In genomic region chr1:85195703-85196102, GRCh38 we compare ENCODE assay signal across 19 cellular contexts. TPM values are rescaled to one million over a fixed set of nuclear protein-coding genes. Genes with fewer than 3 reads are reported as not detected.
DNase-seq lines count a peak whose midpoint lies in the region; ATAC-seq, FAIRE-seq and TF ChIP-seq lines count a peak whose summit lies in the region.
"Had no signal": no experiment of that assay in that cellular context is flagged by ENCODE, and none has a peak within 500 bp of the region (broad histone marks: within the 10 kb centered on the region; RNA-seq: fewer than 3 reads in every experiment).

No MANE protein-coding gene starts in this region.

- CTCF ChIA-PET in SK-N-SH (lab: Yijun Ruan, JAX) = no interaction called here

- DNase-seq in H54 (ENCODE audit: insufficient read length, low spot score) (no peak), NCI-H82 treated with DMSO at 0.1 percent for 48 hours (lab: John Stamatoyannopoulos, UW; ENCODE audit: unreplicated experiment) (peak; percentile 34), heart right ventricle (no peak), sigmoid colon (no peak), SK-N-SH (no peak)
- no peak for DNase-seq in stimulated activated naive CD4-positive, alpha-beta T cell treated with Interleukin-2 at 50 U/mL for 16 hours (lab: John Stamatoyannopoulos, UW)
- DNase-seq: activated naive CD4-positive, alpha-beta T cell; aorta; endodermal cell; H7; kidney; NCI-H1048; NCI-H2081 treated with DMSO at 0.1 percent for 48 hours; nephron progenitor cell; stimulated activated CD4-positive, alpha-beta T cell treated with anti-CD3 and anti-CD28 coated beads, Interleukin-12 subunit alpha, Interleukin-12 subunit beta, amount 100 ng/mL, for 4 hours; SW 1271 had no signal

- H3K9ac ChIP-seq in SK-N-SH = no peak overlapping the region
- H3K9ac ChIP-seq: KMS-11 had no signal

- TF ChIP-seq CTCF in heart right ventricle (IDR thresholded peaks at IDR 0.05) = no peak
- TF ChIP-seq CTCF in sigmoid colon (IDR thresholded peaks at IDR 0.05) = no peak
- TF ChIP-seq CTCF in SK-N-SH (IDR thresholded peaks at IDR 0.05) = no peak

- no peak overlapping the region for H2AFZ ChIP-seq in SK-N-SH (ENCODE audit: low read depth)

- no peak overlapping the region for H3K4me2 ChIP-seq in SK-N-SH
- H3K4me2 ChIP-seq: KMS-11 had no signal

- FAIRE-seq in H54 (lab: Jason Lieb, UNC) = peak; percentile 20
- FAIRE-seq: kidney, RCC 7860 had no signal

- H3K27ac ChIP-seq in heart right ventricle = peak overlapping the region in 8 of 10 donors; percentile 0 to 57 (median 36)
- peak overlapping the region in 3 of 4 donors; percentile 99 for H3K27ac ChIP-seq in sigmoid colon
- no peak overlapping the region for H3K27ac ChIP-seq in SK-N-SH (ENCODE audit: low read depth in 2 of 2, low read length in 1 of 2)
- H3K27ac ChIP-seq: KMS-11 had no signal

- ATAC-seq in heart right ventricle (peak in 4 of 8 donors; percentile 30 to 54 (median 40)), GM18498 (IDR thresholded peaks at IDR 0.05; ENCODE audit: unreplicated experiment) (no peak)

- TF ChIP-seq EP300 in sigmoid colon (IDR thresholded peaks at IDR 0.05) (no peak), SK-N-SH (IDR thresholded peaks at IDR 0.05; ENCODE audit: borderline replicate concordance in 1 of 2, low read depth in 1 of 2, low read length in 1 of 2) (no peak)

- H4K20me1 ChIP-seq in SK-N-SH (ENCODE audit: insufficient read depth) = no peaks in the 10 kb centered on the region

- H3K4me3 ChIP-seq in heart right ventricle (peak overlapping the region in 1 of 10 donors; percentile 19), sigmoid colon (peak overlapping the region in 3 of 4 donors; percentile 81 to 98 (median 95)), SK-N-SH (ENCODE audit: low read depth in 2 of 2, low read length in 1 of 2) (no peak overlapping the region)

- intact Hi-C loops in heart right ventricle (cut with DNase I) (no loop called here), sigmoid colon (cut with DNase I) (no loop called here)

- 39 to 43% methylated on average over 2 of the region's 2 CpGs for WGBS in heart right ventricle, 2 donors
- WGBS in sigmoid colon, 2 donors = 52 to 66% methylated on average over 2 of the region's 2 CpGs
- WGBS in SK-N-SH (ENCODE audit: low lambda C conversion rate) = 17% methylated on average over 2 of the region's 2 CpGs

- no peaks in the 10 kb centered on the region for H3K9me3 ChIP-seq in heart right ventricle
- H3K9me3 ChIP-seq in sigmoid colon = no peaks in the 10 kb centered on the region
- no peaks in the 10 kb centered on the region for H3K9me3 ChIP-seq in SK-N-SH

- POLR2A ChIA-PET in SK-N-SH (lab: Yijun Ruan, JAX) = no interaction called here

- H3K79me2 ChIP-seq in SK-N-SH (ENCODE audit: insufficient read depth) = no peaks in the 10 kb centered on the region

- H3F3A ChIP-seq in SK-N-SH (replicated peaks; ENCODE audit: insufficient read depth) = peaks cover 9% of the 10 kb centered on the region

- no peak for TF ChIP-seq POLR2A in H54 (IDR thresholded peaks at IDR 0.05; ENCODE audit: low read depth, low read length)
- TF ChIP-seq POLR2A in sigmoid colon (IDR thresholded peaks at IDR 0.05) = no peak

- H3K4me1 ChIP-seq in heart right ventricle = peaks cover 0 to 16% (median 4%) of the 10 kb centered on the region in 9 donors
- peaks cover 0 to 45% (median 41%) of the 10 kb centered on the region in 4 donors for H3K4me1 ChIP-seq in sigmoid colon
- no peaks in the 10 kb centered on the region; a peak in 1 of 4 replicates for H3K4me1 ChIP-seq in SK-N-SH (ENCODE audit: control insufficient read depth in 1 of 2, insufficient read depth in 2 of 2, low read depth in 1 of 2, low read length in 1 of 2)

- no peaks in the 10 kb centered on the region for H3K36me3 ChIP-seq in heart right ventricle
- no peaks in the 10 kb centered on the region for H3K36me3 ChIP-seq in sigmoid colon
- no peaks in the 10 kb centered on the region for H3K36me3 ChIP-seq in SK-N-SH (replicated peaks in 1 of 2; ENCODE audit: control insufficient read depth in 1 of 2, insufficient read depth in 2 of 2, low read length in 1 of 2)

- no peak for TF ChIP-seq RAD21 in SK-N-SH (IDR thresholded peaks at IDR 0.05; ENCODE audit: low read length)

- H3K9me2 ChIP-seq in SK-N-SH = no peaks in the 10 kb centered on the region; the same call in 1 of the 2 replicates

- H3K27me3 ChIP-seq in heart right ventricle = peaks cover 0 to 26% (median 10%) of the 10 kb centered on the region in 7 donors
- H3K27me3 ChIP-seq in sigmoid colon = no peaks in the 10 kb centered on the region
- peaks cover 45% of the 10 kb centered on the region for H3K27me3 ChIP-seq in SK-N-SH (ENCODE audit: insufficient read depth)

TF ChIP-seq in SK-N-SH, 30 proteins besides CTCF, POLR2A, EP300 and RAD21:
- no peak for TF ChIP-seq SIN3A (IDR thresholded peaks at IDR 0.05; ENCODE audit: borderline replicate concordance, low read depth, low read length)
- no peak for TF ChIP-seq NRF1 (IDR thresholded peaks at IDR 0.05; ENCODE audit: low read depth, low read length)
- no peak for TF ChIP-seq USF1 (IDR thresholded peaks at IDR 0.05; ENCODE audit: borderline replicate concordance, low read depth)
- TF ChIP-seq TAF1 (IDR thresholded peaks at IDR 0.05; ENCODE audit: borderline replicate concordance, low read depth, low read length) = no peak
- TF ChIP-seq RXRA (IDR thresholded peaks at IDR 0.05; ENCODE audit: borderline replicate concordance, low read depth) = no peak
- no peak for TF ChIP-seq FOSL2 (IDR thresholded peaks at IDR 0.05; ENCODE audit: borderline replicate concordance, low read depth)
- TF ChIP-seq RCOR1 (IDR thresholded peaks at IDR 0.05; ENCODE audit: low read length) = no peak
- no peak for TF ChIP-seq YY1 (IDR thresholded peaks at IDR 0.05; ENCODE audit: low read depth)

RNA-seq across cellular contexts. Expression of gene SYDE2, which starts 5.1 kb away (rescaled TPM):
- 10 to 100 TPM; 16.1 to 24.7 (median 21.4) TPM for total RNA-seq in heart right ventricle
- 1 to 10 TPM; 1.1 to 3.0 TPM for polyA plus RNA-seq in heart right ventricle
- total RNA-seq in sigmoid colon = 10 to 100 TPM; 39.3 to 87.3 (median 54.6) TPM
- polyA plus RNA-seq in sigmoid colon = 1 to 10 TPM in 2 of 3 donors, under 1 TPM in 1; 0.46 to 2.4 (median 1.2) TPM
- polyA plus RNA-seq in SK-N-SH (2012; rRNA removed) = not detected in 2 replicates
- under 0.01 TPM in 1 of 2 replicates, not detected in the other for polyA plus RNA-seq in SK-N-SH (2012; cell fraction: cytosol; rRNA removed)
- 0.01 TPM in 1 of 2 replicates, not detected in the other for polyA plus RNA-seq in SK-N-SH (2012; cell fraction: nucleus; rRNA removed)

Comparison
In these comparisons a context has a peak if more than half of its experiments do, and no peak if none do; other contexts are left out.
1. H3K27ac ChIP-seq: peak in heart right ventricle (8 of 10) and sigmoid colon (3 of 4); none in SK-N-SH (0 of 2).
2. H3K4me3 ChIP-seq: peak in sigmoid colon (3 of 4); none in SK-N-SH (0 of 2).